In the genomic region with DNA sequence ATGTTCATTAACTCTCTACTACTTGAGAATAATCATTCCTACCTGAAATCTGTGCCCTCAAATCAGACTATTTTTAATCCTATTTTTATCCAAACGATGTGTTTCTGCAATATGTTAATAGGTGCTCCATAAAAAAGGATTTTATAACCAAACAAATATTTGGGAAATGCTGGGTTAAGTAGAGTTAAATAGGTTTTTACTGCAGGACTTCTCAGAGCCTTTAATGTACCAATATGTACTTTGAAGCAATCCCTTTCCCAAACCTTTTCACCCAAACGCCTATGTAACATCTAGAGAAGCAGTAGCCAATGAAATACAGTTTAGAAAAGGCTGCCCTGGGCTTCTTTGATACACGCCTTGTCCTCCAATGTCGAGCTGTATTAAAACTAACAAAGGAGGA, we compare ENCODE assay signal across 8 cellular contexts.
"Had no signal": no experiment of that assay in that cellular context is flagged by ENCODE, and none has a peak within 500 bp of the region (broad histone marks: within the 10 kb centered on the region; RNA-seq: fewer than 3 reads in every experiment).

No MANE protein-coding gene starts in this region.

- H3K4me3 ChIP-seq: GM12878 had no signal

- FAIRE-seq: G401.6, GM12878, GM12891, GM12892, GM18507, GM19239 had no signal

- DNase-seq: GDM1, GF-D8 had no signal

- ATAC-seq: GM12878 had no signal
